ENCODE assay signal across 12 cellular contexts in genomic region chr18:62326646-62327348, GRCh38. TPM values are rescaled to one million over a fixed set of nuclear protein-coding genes. Genes with fewer than 3 reads are reported as not detected.
DNase-seq lines count a peak whose midpoint lies in the region; ATAC-seq and TF ChIP-seq lines count a peak whose summit lies in the region.
"Had no signal": no experiment of that assay in that cellular context is flagged by ENCODE, and none has a peak within 500 bp of the region (broad histone marks: within the 10 kb centered on the region; RNA-seq: fewer than 3 reads in every experiment).

No MANE protein-coding gene starts in this region.

- H3K27me3 Mint-ChIP-seq in naive thymus-derived CD8-positive, alpha-beta T cell, result peaks cover 44 to 94% (median 67%) of the 10 kb centered on the region in 5 donors

- H3K4me1 ChIP-seq in MM.1S (ENCODE audit: low read length), result peaks cover 19% of the 10 kb centered on the region; the same call in 1 of the 2 replicates

- H3K27me3 ChIP-seq in MM.1S (replicated peaks; ENCODE audit: insufficient read depth, low read length), result no peaks in the 10 kb centered on the region

- H2AFZ ChIP-seq in MM.1S (ENCODE audit: low read length), result no peak overlapping the region

- H3F3A ChIP-seq in MM.1S (ENCODE audit: insufficient read depth, low read length), result peaks cover 7% of the 10 kb centered on the region; the same call in 1 of the 2 replicates

- H3K4me2 ChIP-seq in MM.1S (ENCODE audit: low read depth, low read length), result peak overlapping the region; percentile 72; the same call in 1 of the 2 replicates

- H3K9me3 ChIP-seq in MM.1S (replicated peaks; ENCODE audit: insufficient read depth, low read length), result no peaks in the 10 kb centered on the region

- no peaks in the 10 kb centered on the region for H3K36me3 ChIP-seq in MM.1S (replicated peaks; ENCODE audit: insufficient read depth, low read length)

- H4K20me1 ChIP-seq in MM.1S (ENCODE audit: insufficient read depth, low read length), result no peaks in the 10 kb centered on the region

- no peaks in the 10 kb centered on the region for H3K9me2 ChIP-seq in MM.1S (replicated peaks; ENCODE audit: insufficient read depth, low read length)

- H3K4me3 ChIP-seq in MM.1S (ENCODE audit: low read length) (peak overlapping the region; percentile 58; the same call in 1 of the 2 replicates), coronary artery (peak overlapping the region; percentile 71)

- H3K27ac ChIP-seq in MM.1S (ENCODE audit: low read length) (no peak overlapping the region), coronary artery (no peak overlapping the region)
- H3K27ac ChIP-seq: 22Rv1 had no signal

- no peak for ATAC-seq in naive thymus-derived CD8-positive, alpha-beta T cell
- ATAC-seq in GM18868 (IDR thresholded peaks at IDR 0.05; ENCODE audit: unreplicated experiment) (no peak), GM18511 (IDR thresholded peaks at IDR 0.05; ENCODE audit: unreplicated experiment) (no peak)

- H3K9ac ChIP-seq in MM.1S (ENCODE audit: low read length), result no peak overlapping the region

- TF ChIP-seq CTCF in MM.1S (IDR thresholded peaks at IDR 0.05; ENCODE audit: low read length) (no peak), coronary artery (IDR thresholded peaks at IDR 0.05) (no peak)

- H3K9me3 Mint-ChIP-seq in naive thymus-derived CD8-positive, alpha-beta T cell, result no peaks in the 10 kb centered on the region

- H3K79me2 ChIP-seq in MM.1S (ENCODE audit: low read length), result no peaks in the 10 kb centered on the region

- H3K4me3 Mint-ChIP-seq in naive thymus-derived CD8-positive, alpha-beta T cell, result peak overlapping the region in 9 of 10 donors; percentile 5 to 88 (median 80)

- DNase-seq in NCI-H524 (lab: John Stamatoyannopoulos, UW), result peak; percentile 28 to 51
- DNase-seq in NCI-H524 treated with DMSO at 0.1 percent for 48 hours (lab: John Stamatoyannopoulos, UW), result no peak
- no peak for DNase-seq in MM.1S
- DNase-seq in coronary artery (ENCODE audit: low spot score), result no peak
- no peak for DNase-seq in naive thymus-derived CD8-positive, alpha-beta T cell
- DNase-seq in NCI-H187 (lab: John Stamatoyannopoulos, UW), result no peak
- DNase-seq: activated CD4-positive, alpha-beta T cell treated with anti-CD3 and anti-CD28 coated beads for 1 hour; aorta; NCI-H2029 treated with DMSO at 0.1 percent for 48 hours had no signal

- H3K36me3 Mint-ChIP-seq in naive thymus-derived CD8-positive, alpha-beta T cell, result peaks cover 0 to 2% (median 2%) of the 10 kb centered on the region in 3 donors

- no peak overlapping the region for H3K27ac Mint-ChIP-seq in naive thymus-derived CD8-positive, alpha-beta T cell

- peaks cover 16 to 49% (median 40%) of the 10 kb centered on the region in 4 donors for H3K4me1 Mint-ChIP-seq in naive thymus-derived CD8-positive, alpha-beta T cell

- POLR2A ChIA-PET in naive thymus-derived CD8-positive, alpha-beta T cell (lab: Charles Lee), result no interaction called here

RNA-seq across cellular contexts. Expression of gene TNFRSF11A, which starts 1.7 kb away (rescaled TPM):
- total RNA-seq in naive thymus-derived CD8-positive, alpha-beta T cell, result under 1 TPM; 0.08 to 0.36 TPM
- not detected for polyA plus RNA-seq in naive thymus-derived CD8-positive, alpha-beta T cell

Comparison
In these comparisons a context has a peak if more than half of its experiments do, and no peak if none do; other contexts are left out.
1. DNase-seq: peak in NCI-H524 (2 of 2); none in NCI-H524 treated with DMSO at 0.1 percent for 48 hours (single experiment), MM.1S (single experiment), coronary artery (single experiment), naive thymus-derived CD8-positive, alpha-beta T cell (0 of 10) and NCI-H187 (0 of 2).